ENCODE assay signal across 15 cellular contexts in the genomic region with DNA sequence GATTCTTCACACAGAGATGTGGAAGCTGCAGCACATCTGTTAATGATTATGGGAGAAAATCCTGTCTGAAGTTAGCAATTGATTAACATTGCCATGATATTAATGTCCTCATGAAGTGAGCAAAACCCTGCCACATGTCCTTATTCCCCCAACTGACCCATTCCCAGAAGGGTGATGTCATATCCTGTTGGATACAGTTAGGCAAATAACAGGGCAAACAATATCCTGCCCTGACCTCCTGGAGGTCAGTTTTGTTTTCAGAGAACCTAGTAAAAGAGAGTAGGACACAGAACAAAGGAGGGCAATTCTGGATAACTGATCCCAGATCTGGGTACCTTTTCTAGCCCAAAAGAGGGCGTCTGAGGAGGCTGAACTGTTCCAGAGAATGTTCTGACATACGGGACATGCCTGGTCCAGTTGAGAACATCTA. TPM values are rescaled to one million over a fixed set of nuclear protein-coding genes. Genes with fewer than 3 reads are reported as not detected.
DNase-seq lines count a peak whose midpoint lies in the region; ATAC-seq, FAIRE-seq and TF ChIP-seq lines count a peak whose summit lies in the region.
"Had no signal": no experiment of that assay in that cellular context is flagged by ENCODE, and none has a peak within 500 bp of the region (broad histone marks: within the 10 kb centered on the region; RNA-seq: fewer than 3 reads in every experiment).

No MANE protein-coding gene starts in this region.

- H3K27me3 Mint-ChIP-seq in astrocyte (ENCODE audit: low read depth, unreplicated experiment) = no peaks in the 10 kb centered on the region

- H3K36me3 Mint-ChIP-seq in astrocyte (ENCODE audit: low read depth, unreplicated experiment) = no peaks in the 10 kb centered on the region

- H3K79me2 ChIP-seq in astrocyte (ENCODE audit: insufficient read depth, low read length) = peaks cover 44% of the 10 kb centered on the region

- H3K36me3 ChIP-seq in astrocyte (ENCODE audit: insufficient read depth, low read length) (no peaks in the 10 kb centered on the region), vagina (no peaks in the 10 kb centered on the region)

- no peaks in the 10 kb centered on the region for H3K9me3 Mint-ChIP-seq in astrocyte (ENCODE audit: unreplicated experiment)

- no peak for TF ChIP-seq POLR2A in vagina (IDR thresholded peaks at IDR 0.05)

- WGBS in right cardiac atrium = 50% methylated on average over 2 of the region's 2 CpGs

- TF ChIP-seq CTCF in astrocyte (IDR thresholded peaks at IDR 0.05; ENCODE audit: insufficient read depth, low read depth, low read length) (no peak), vagina (IDR thresholded peaks at IDR 0.05) (no peak)

- H3K27ac ChIP-seq in right cardiac atrium (ENCODE audit: low read length) (peak overlapping the region; percentile 97), astrocyte (ENCODE audit: low read depth, low read length) (peak overlapping the region; percentile 2), vagina (peak overlapping the region; percentile 14)

- no peak overlapping the region for H2AFZ ChIP-seq in astrocyte (ENCODE audit: low read depth, low read length)

- H3K4me1 ChIP-seq in right cardiac atrium (ENCODE audit: control insufficient read depth, insufficient read depth, low read length) (peaks cover 48% of the 10 kb centered on the region), astrocyte (ENCODE audit: insufficient read depth, low read length) (peaks cover 25% of the 10 kb centered on the region), vagina (peaks cover 7% of the 10 kb centered on the region)

- ATAC-seq in right cardiac atrium = peak; percentile 25 to 53
- ATAC-seq in Right ventricle myocardium superior (ENCODE audit: poor library complexity) = no peak
- ATAC-seq in HG02973 (IDR thresholded peaks at IDR 0.05; ENCODE audit: unreplicated experiment) = no peak
- no peak for ATAC-seq in HG02678 (IDR thresholded peaks at IDR 0.05; ENCODE audit: unreplicated experiment)

- no peak overlapping the region for H3K4me3 Mint-ChIP-seq in astrocyte (ENCODE audit: unreplicated experiment)

- no peak for DNase-seq in right cardiac atrium
- no peak for DNase-seq in Right ventricle myocardium superior
- no peak for DNase-seq in astrocyte (ENCODE audit: low read depth)
- peak; percentile 98 for DNase-seq in kidney tubule cell (ENCODE audit: low spot score)
- no peak for DNase-seq in vagina (ENCODE audit: extremely low spot score in 2 of 2)
- no peak for DNase-seq in NCI-H82 treated with DMSO at 0.1 percent for 48 hours (lab: John Stamatoyannopoulos, UW; ENCODE audit: unreplicated experiment)
- DNase-seq: amniotic stem cell; islet precursor cell; NCI-H2029; stimulated activated CD4-positive, alpha-beta T cell treated with anti-CD3 and anti-CD28 coated beads, Interleukin-4, amount 100 ng/mL, for 4 hours; T1000 had no signal

- no peak for FAIRE-seq in astrocyte (lab: Jason Lieb, UNC)
- FAIRE-seq: endometrium had no signal

- H3K4me3 ChIP-seq in right cardiac atrium (ENCODE audit: low read length) = no peak overlapping the region
- no peak overlapping the region for H3K4me3 ChIP-seq in astrocyte (ENCODE audit: insufficient read depth, low read depth, low read length)
- H3K4me3 ChIP-seq in vagina = no peak overlapping the region

- peak overlapping the region; percentile 79 for H3K27ac Mint-ChIP-seq in astrocyte (ENCODE audit: unreplicated experiment)

- no peak overlapping the region for H3K9ac ChIP-seq in astrocyte (ENCODE audit: low read length)

- no peaks in the 10 kb centered on the region for H3K9me3 ChIP-seq in right cardiac atrium (ENCODE audit: control insufficient read depth, low read length)
- H3K9me3 ChIP-seq in astrocyte (ENCODE audit: insufficient read depth, low read depth, low read length) = no peaks in the 10 kb centered on the region
- no peaks in the 10 kb centered on the region for H3K9me3 ChIP-seq in vagina

- H3K4me1 Mint-ChIP-seq in astrocyte (ENCODE audit: low read depth, unreplicated experiment) = peaks cover 27% of the 10 kb centered on the region

- intact Hi-C loops in right cardiac atrium (cut with DNase I) = no loop called here
- intact Hi-C loops in Right ventricle myocardium superior (cut with DNase I) = no loop called here
- intact Hi-C loops in vagina (cut with DNase I) = no loop called here

- no peaks in the 10 kb centered on the region for H3K27me3 ChIP-seq in right cardiac atrium (ENCODE audit: control insufficient read depth, insufficient read depth)
- H3K27me3 ChIP-seq in astrocyte (ENCODE audit: insufficient read depth, low read length) = no peaks in the 10 kb centered on the region
- H3K27me3 ChIP-seq in vagina = no peaks in the 10 kb centered on the region

- peak overlapping the region; percentile 26 for H3K4me2 ChIP-seq in astrocyte (ENCODE audit: low read length)

- no peaks in the 10 kb centered on the region for H4K20me1 ChIP-seq in astrocyte (ENCODE audit: insufficient read depth, low read length)

RNA-seq across cellular contexts. Expression of a gene that starts 11.0 kb away (rescaled TPM):
- 100 to 1,000 TPM; 140 to 185 (median 161) TPM for total RNA-seq in right cardiac atrium
- polyA plus RNA-seq in right cardiac atrium = 81.3 TPM
- total RNA-seq in Right ventricle myocardium superior = 131 TPM
- total RNA-seq in astrocyte = 3.9 and 6.4 TPM in 2 replicates
- total RNA-seq in vagina = 50.8 TPM
- total RNA-seq: OCI-LY7 had no signal

Comparison
In these comparisons a context has a peak if more than half of its experiments do, and no peak if none do; other contexts are left out.
1. ATAC-seq: peak in right cardiac atrium (2 of 2); none in Right ventricle myocardium superior (single experiment), HG02973 (single experiment) and HG02678 (single experiment).
2. H3K27ac ChIP-seq: peak in every context shown above with its lines; median percentile 97 in right cardiac atrium; 14 in vagina; 2 in astrocyte.